In genomic region chr14:89481167-89481566, GRCh38 we compare ENCODE assay signal across 2 cellular contexts.
TF ChIP-seq lines count a peak whose summit lies in the region.

No MANE protein-coding gene starts in this region.

TF ChIP-seq in WTC11, 78 proteins besides CTCF, POLR2A, EP300 and RAD21 (continued from another document):
- TF ChIP-seq ATF2 (CRISPR knock-in tag; IDR thresholded peaks at IDR 0.05; ENCODE audit: borderline replicate concordance, low read depth), result no peak

TF ChIP-seq in SK-N-SH treated with all-trans-retinoic acid at 6 μM for 48 hours, 23 proteins besides CTCF, POLR2A, EP300 and RAD21:
- TF ChIP-seq, protein P1, sequence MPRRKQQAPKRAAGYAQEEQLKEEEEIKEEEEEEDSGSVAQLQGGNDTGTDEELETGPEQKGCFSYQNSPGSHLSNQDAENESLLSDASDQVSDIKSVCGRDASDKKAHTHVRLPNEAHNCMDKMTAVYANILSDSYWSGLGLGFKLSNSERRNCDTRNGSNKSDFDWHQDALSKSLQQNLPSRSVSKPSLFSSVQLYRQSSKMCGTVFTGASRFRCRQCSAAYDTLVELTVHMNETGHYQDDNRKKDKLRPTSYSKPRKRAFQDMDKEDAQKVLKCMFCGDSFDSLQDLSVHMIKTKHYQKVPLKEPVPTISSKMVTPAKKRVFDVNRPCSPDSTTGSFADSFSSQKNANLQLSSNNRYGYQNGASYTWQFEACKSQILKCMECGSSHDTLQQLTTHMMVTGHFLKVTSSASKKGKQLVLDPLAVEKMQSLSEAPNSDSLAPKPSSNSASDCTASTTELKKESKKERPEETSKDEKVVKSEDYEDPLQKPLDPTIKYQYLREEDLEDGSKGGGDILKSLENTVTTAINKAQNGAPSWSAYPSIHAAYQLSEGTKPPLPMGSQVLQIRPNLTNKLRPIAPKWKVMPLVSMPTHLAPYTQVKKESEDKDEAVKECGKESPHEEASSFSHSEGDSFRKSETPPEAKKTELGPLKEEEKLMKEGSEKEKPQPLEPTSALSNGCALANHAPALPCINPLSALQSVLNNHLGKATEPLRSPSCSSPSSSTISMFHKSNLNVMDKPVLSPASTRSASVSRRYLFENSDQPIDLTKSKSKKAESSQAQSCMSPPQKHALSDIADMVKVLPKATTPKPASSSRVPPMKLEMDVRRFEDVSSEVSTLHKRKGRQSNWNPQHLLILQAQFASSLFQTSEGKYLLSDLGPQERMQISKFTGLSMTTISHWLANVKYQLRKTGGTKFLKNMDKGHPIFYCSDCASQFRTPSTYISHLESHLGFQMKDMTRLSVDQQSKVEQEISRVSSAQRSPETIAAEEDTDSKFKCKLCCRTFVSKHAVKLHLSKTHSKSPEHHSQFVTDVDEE (CRISPR knock-in tag; IDR thresholded peaks at IDR 0.05), result no peak
- TF ChIP-seq ZNF8 (CRISPR knock-in tag; IDR thresholded peaks at IDR 0.05) (no peak), ARNTL (CRISPR knock-in tag; IDR thresholded peaks at IDR 0.05; ENCODE audit: borderline replicate concordance, low read depth) (no peak), ZNF70 (CRISPR knock-in tag; IDR thresholded peaks at IDR 0.05) (no peak), BACH2 (CRISPR knock-in tag; IDR thresholded peaks at IDR 0.05; ENCODE audit: borderline replicate concordance) (no peak), CREB5 (CRISPR knock-in tag; IDR thresholded peaks at IDR 0.05; ENCODE audit: low read depth) (no peak), SNAI2 (CRISPR knock-in tag; IDR thresholded peaks at IDR 0.05) (no peak), CSRNP3 (CRISPR knock-in tag; IDR thresholded peaks at IDR 0.05) (no peak), POU6F1 (CRISPR knock-in tag; IDR thresholded peaks at IDR 0.05; ENCODE audit: borderline replicate concordance, low read depth) (no peak)
